Comparison of ENCODE assay signal across 8 cellular contexts in the genomic region with DNA sequence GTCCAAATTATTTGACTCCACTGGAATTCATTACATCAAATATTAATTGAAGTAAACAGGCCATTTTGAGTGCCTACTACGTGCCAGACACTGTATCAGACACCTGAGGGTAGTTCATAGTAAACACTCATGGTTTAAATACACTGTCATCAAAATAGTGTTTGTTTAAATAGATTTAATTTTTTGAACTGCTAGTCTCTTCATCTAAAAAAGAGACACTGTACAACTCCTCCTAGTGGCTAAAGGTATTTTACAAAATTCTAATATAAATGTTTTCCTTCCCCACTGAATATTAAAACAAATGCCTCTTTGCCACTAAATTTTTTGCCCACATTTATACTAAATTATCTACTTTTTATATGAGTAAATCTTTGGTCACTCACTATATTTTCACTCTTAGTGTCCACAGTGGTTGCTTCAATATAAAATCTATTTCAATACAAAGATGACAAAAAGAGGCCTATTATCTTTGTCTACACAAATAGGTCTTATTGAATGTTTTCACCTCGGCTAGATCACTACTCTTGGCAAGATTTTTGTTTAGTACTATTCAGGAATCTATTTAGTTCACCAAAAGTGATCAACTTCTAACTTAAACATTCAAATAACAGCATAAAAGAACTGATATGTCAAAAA. TPM values are rescaled to one million over a fixed set of nuclear protein-coding genes. Genes with fewer than 3 reads are reported as not detected.
DNase-seq lines count a peak whose midpoint lies in the region; ATAC-seq and TF ChIP-seq lines count a peak whose summit lies in the region.

No MANE protein-coding gene starts in this region.

- TF ChIP-seq CTCF in heart left ventricle (IDR thresholded peaks at IDR 0.05) (peak; percentile 34 to 65 (median 49)), gastroesophageal sphincter (IDR thresholded peaks at IDR 0.05) (peak; percentile 28 to 64 (median 56)), type B pancreatic cell (conservative IDR thresholded peaks at IDR 0.05) (peak; percentile 69)

- H3K27me3 ChIP-seq in heart left ventricle (no peaks in the 10 kb centered on the region), gastroesophageal sphincter (no peaks in the 10 kb centered on the region)

- H3K9me3 ChIP-seq in heart left ventricle (no peaks in the 10 kb centered on the region), gastroesophageal sphincter (no peaks in the 10 kb centered on the region)

- WGBS in heart left ventricle, 4 donors = 48 to 58% (median 52%) methylated on average over 2 of the region's 2 CpGs
- 21 to 32% methylated on average over 2 of the region's 2 CpGs for WGBS in gastroesophageal sphincter (ENCODE audit: low coverage in 1 of 2), 2 donors

- no peak overlapping the region for H3K4me3 Mint-ChIP-seq in type B pancreatic cell
- H3K4me3 Mint-ChIP-seq in activated CD4-positive, alpha-beta T cell treated with anti-CD3 and anti-CD28 coated beads, Interleukin-2, amount 10 ng/mL, durations not matched to agents 7 days and 5 days = no peak overlapping the region

- H3K36me3 ChIP-seq in heart left ventricle (peaks cover 0 to 5% (median 0%) of the 10 kb centered on the region in 9 donors), gastroesophageal sphincter (no peaks in the 10 kb centered on the region)

- no peaks in the 10 kb centered on the region for H3K9me3 Mint-ChIP-seq in type B pancreatic cell
- no peaks in the 10 kb centered on the region for H3K9me3 Mint-ChIP-seq in activated CD4-positive, alpha-beta T cell treated with anti-CD3 and anti-CD28 coated beads, Interleukin-2, amount 10 ng/mL, durations not matched to agents 7 days and 5 days

- H3K27ac ChIP-seq in heart left ventricle (no peak overlapping the region), gastroesophageal sphincter (no peak overlapping the region)

- intact Hi-C loops in heart left ventricle (cut with DNase I) (loop anchor here in 2 of 10 donors (5.0 to 10.0 kb wide), 2 partner anchors 134 to 607 kb away; no protein-coding TSS in a partner anchor), Right ventricle myocardium inferior (cut with DNase I) (no loop called here)

- no peak for TF ChIP-seq EP300 in gastroesophageal sphincter (IDR thresholded peaks at IDR 0.05)

- no peak for DNase-seq in heart left ventricle
- DNase-seq in Right ventricle myocardium inferior (ENCODE audit: missing footprints) = no peak
- peak; percentile 19 for DNase-seq in RPMI8226
- DNase-seq in type B pancreatic cell (ENCODE audit: extremely low spot score, unreplicated experiment) = no peak
- DNase-seq in activated CD4-positive, alpha-beta T cell treated with anti-CD3 and anti-CD28 coated beads, Interleukin-2, amount 10 ng/mL, durations not matched to agents 7 days and 5 days = no peak

- peaks cover 8% of the 10 kb centered on the region for H3K36me3 Mint-ChIP-seq in type B pancreatic cell
- H3K36me3 Mint-ChIP-seq in activated CD4-positive, alpha-beta T cell treated with anti-CD3 and anti-CD28 coated beads, Interleukin-2, amount 10 ng/mL, durations not matched to agents 7 days and 5 days (ENCODE audit: low read depth) = peaks cover 2% of the 10 kb centered on the region

- CTCF ChIA-PET in activated CD4-positive, alpha-beta T cell treated with anti-CD3 and anti-CD28 coated beads, Interleukin-2, amount 10 ng/mL, durations not matched to agents 7 days and 5 days (lab: Charles Lee) = interaction anchor here (1.5 kb wide), 1 partner anchor 10 kb away, joined by 4 read pairs; no protein-coding TSS in a partner anchor

- POLR2A ChIA-PET in activated CD4-positive, alpha-beta T cell treated with anti-CD3 and anti-CD28 coated beads, Interleukin-2, amount 10 ng/mL, durations not matched to agents 7 days and 5 days (lab: Charles Lee) = no interaction called here

- H3K27ac Mint-ChIP-seq in type B pancreatic cell = no peak overlapping the region
- no peak overlapping the region for H3K27ac Mint-ChIP-seq in activated CD4-positive, alpha-beta T cell treated with anti-CD3 and anti-CD28 coated beads, Interleukin-2, amount 10 ng/mL, durations not matched to agents 7 days and 5 days

- ATAC-seq in heart left ventricle (no peak), Right ventricle myocardium inferior (no peak), gastroesophageal sphincter (no peak), GM21447 (IDR thresholded peaks at IDR 0.05; ENCODE audit: unreplicated experiment) (no peak), HG03354 (IDR thresholded peaks at IDR 0.05; ENCODE audit: poor library complexity, severe bottlenecking, unreplicated experiment) (no peak)

- peaks cover 0 to 5% (median 0%) of the 10 kb centered on the region in 12 donors for H3K4me1 ChIP-seq in heart left ventricle
- no peaks in the 10 kb centered on the region for H3K4me1 ChIP-seq in gastroesophageal sphincter

- H3K27me3 Mint-ChIP-seq in type B pancreatic cell = no peaks in the 10 kb centered on the region
- no peaks in the 10 kb centered on the region for H3K27me3 Mint-ChIP-seq in activated CD4-positive, alpha-beta T cell treated with anti-CD3 and anti-CD28 coated beads, Interleukin-2, amount 10 ng/mL, durations not matched to agents 7 days and 5 days

- H3K4me3 ChIP-seq in heart left ventricle (no peak overlapping the region), gastroesophageal sphincter (no peak overlapping the region)

- no peaks in the 10 kb centered on the region for H3K4me1 Mint-ChIP-seq in type B pancreatic cell (ENCODE audit: unreplicated experiment)
- H3K4me1 Mint-ChIP-seq in activated CD4-positive, alpha-beta T cell treated with anti-CD3 and anti-CD28 coated beads, Interleukin-2, amount 10 ng/mL, durations not matched to agents 7 days and 5 days = no peaks in the 10 kb centered on the region

- no peak for TF ChIP-seq POLR2A in heart left ventricle (IDR thresholded peaks at IDR 0.05)
- no peak for TF ChIP-seq POLR2A in gastroesophageal sphincter (IDR thresholded peaks at IDR 0.05)

RNA-seq across cellular contexts. Expression of a gene that starts 15.4 kb away (rescaled TPM):
- total RNA-seq in heart left ventricle (10 to 100 TPM in 4 of 9 donors, 1 to 10 TPM in 5; 4.3 to 12.1 (median 10.0) TPM), Right ventricle myocardium inferior (10.5 TPM), gastroesophageal sphincter (10 to 100 TPM in 1 of 4 donors, 1 to 10 TPM in 3; 4.5 to 14.9 (median 6.9) TPM), type B pancreatic cell (ENCODE audit: low replicate concordance) (27.5 and 35.1 TPM in 2 replicates)
- 10 to 100 TPM in 1 of 2 donors, 1 to 10 TPM in 1; 5.3 to 15.5 TPM for polyA plus RNA-seq in heart left ventricle
- 10 to 100 TPM; 20.4 to 22.3 TPM for total RNA-seq in activated CD4-positive, alpha-beta T cell treated with anti-CD3 and anti-CD28 coated beads, Interleukin-2, amount 10 ng/mL, durations not matched to agents 7 days and 5 days

RNA-seq across cellular contexts. Expression of a gene that starts 15.6 kb away (rescaled TPM):
- total RNA-seq in heart left ventricle = 10 to 100 TPM; 15.8 to 24.0 (median 19.1) TPM
- 10 to 100 TPM; 12.1 to 19.4 TPM for polyA plus RNA-seq in heart left ventricle
- total RNA-seq in Right ventricle myocardium inferior = 19.8 TPM
- 10 to 100 TPM; 13.7 to 26.2 (median 21.2) TPM for total RNA-seq in gastroesophageal sphincter
- 15.2 and 19.8 TPM in 2 replicates for total RNA-seq in type B pancreatic cell (ENCODE audit: low replicate concordance)
- 10 to 100 TPM; 10.0 to 10.3 TPM for total RNA-seq in activated CD4-positive, alpha-beta T cell treated with anti-CD3 and anti-CD28 coated beads, Interleukin-2, amount 10 ng/mL, durations not matched to agents 7 days and 5 days

RNA-seq across cellular contexts. Expression of a gene that starts 59.1 kb away (rescaled TPM):
- total RNA-seq in heart left ventricle (1 to 10 TPM; 2.5 to 7.6 (median 6.2) TPM), Right ventricle myocardium inferior (6.7 TPM), gastroesophageal sphincter (1 to 10 TPM; 3.2 to 8.4 (median 5.5) TPM), type B pancreatic cell (ENCODE audit: low replicate concordance) (9.3 and 12.9 TPM in 2 replicates)
- polyA plus RNA-seq in heart left ventricle = 1 to 10 TPM; 2.4 to 3.3 TPM
- total RNA-seq in activated CD4-positive, alpha-beta T cell treated with anti-CD3 and anti-CD28 coated beads, Interleukin-2, amount 10 ng/mL, durations not matched to agents 7 days and 5 days = 10 to 100 TPM in 1 of 2 experiments, 1 to 10 TPM in 1; 9.7 to 10.8 TPM

RNA-seq across cellular contexts. Expression of a gene that starts 59.2 kb away (rescaled TPM):
- total RNA-seq in heart left ventricle (100 to 1,000 TPM; 239 to 493 (median 385) TPM), Right ventricle myocardium inferior (415 TPM), gastroesophageal sphincter (100 to 1,000 TPM; 105 to 207 (median 144) TPM), type B pancreatic cell (ENCODE audit: low replicate concordance) (41.4 and 43.1 TPM in 2 replicates)
- polyA plus RNA-seq in heart left ventricle = 100 to 1,000 TPM; 202 to 217 TPM
- 1 to 10 TPM; 6.0 to 8.3 TPM for total RNA-seq in activated CD4-positive, alpha-beta T cell treated with anti-CD3 and anti-CD28 coated beads, Interleukin-2, amount 10 ng/mL, durations not matched to agents 7 days and 5 days
